ENCODE assay signal across 28 cellular contexts in genomic region chr3:22777834-22778233, GRCh38.
"Had no signal": no experiment of that assay in that cellular context is flagged by ENCODE, and none has a peak within 500 bp of the region (broad histone marks: within the 10 kb centered on the region; RNA-seq: fewer than 3 reads in every experiment).

No MANE protein-coding gene starts in this region.

- H3K9me3 ChIP-seq: colonic mucosa, gastrocnemius medialis had no signal

- FAIRE-seq: colon, endometrium, endothelial cell of umbilical vein, frontal cortex had no signal

- H3K27ac ChIP-seq: colonic mucosa, coronary artery, dorsolateral prefrontal cortex, epithelial cell of prostate, esophagus muscularis mucosa, esophagus squamous epithelium, foreskin keratinocyte, gastrocnemius medialis, gastroesophageal sphincter, heart left ventricle, heart right ventricle had no signal

- H3K4me1 ChIP-seq: colonic mucosa, esophagus muscularis mucosa, esophagus squamous epithelium, foreskin keratinocyte, gastrocnemius medialis, gastroesophageal sphincter, heart left ventricle, heart right ventricle had no signal

- H3K4me3 ChIP-seq: colonic mucosa, coronary artery, dorsolateral prefrontal cortex, esophagus muscularis mucosa, esophagus squamous epithelium, gastrocnemius medialis, gastroesophageal sphincter, heart left ventricle, heart right ventricle had no signal

- ATAC-seq: effector memory CD8-positive, alpha-beta T cell; esophagus mucosa; foreskin keratinocyte; gastrocnemius medialis; gastroesophageal sphincter; heart left ventricle; heart right ventricle had no signal

- H3K36me3 ChIP-seq: colonic mucosa, esophagus muscularis mucosa, esophagus squamous epithelium, gastrocnemius medialis, gastroesophageal sphincter, heart left ventricle, heart right ventricle had no signal

- DNase-seq: colonic mucosa; cortex of kidney; dermis blood vessel endothelial cell; dorsolateral prefrontal cortex; effector CD4-positive, alpha-beta T cell; effector CD8-positive, alpha-beta T cell; effector memory CD4-positive, alpha-beta T cell; effector memory CD8-positive, alpha-beta T cell; endodermal cell; erythroblast; esophagus squamous epithelium; foreskin fibroblast; foreskin keratinocyte; foreskin melanocyte; gastrocnemius medialis; glutamatergic neuron; head of caudate nucleus; heart left ventricle; heart right ventricle had no signal

- H3K27me3 ChIP-seq: colonic mucosa, dorsolateral prefrontal cortex, esophagus muscularis mucosa, esophagus squamous epithelium, foreskin keratinocyte, gastrocnemius medialis, gastroesophageal sphincter, heart left ventricle, heart right ventricle had no signal
